Comparison of ENCODE assay signal across 8 cellular contexts in genomic region chr2:87518547-87518946, GRCh38.
DNase-seq lines count a peak whose midpoint lies in the region; ATAC-seq and TF ChIP-seq lines count a peak whose summit lies in the region.
"Not testable (repeated sequence)": the region's sequence is repeated elsewhere in the genome, so short reads cannot be mapped to it uniquely, and the experiment has no call there.

No MANE protein-coding gene starts in this region.

- not testable (repeated sequence) for H3K27me3 Mint-ChIP-seq in CD8-positive, alpha-beta T cell (ENCODE audit: low read depth); T-helper 17 cell; activated T-helper 1 cell treated with anti-CD3 and anti-CD28 coated beads, Interleukin-12 subunit alpha, Interleukin-12 subunit beta, Interleukin-2, Interleukin-4 antibody, amounts not matched to agents 30 ng/mL and 10 ng/mL and 1 ng/mL, durations not matched to agents 14 hours and 24 hours and 36 hours (ENCODE audit: insufficient read depth); activated naive CD8-positive, alpha-beta T cell treated with anti-CD3 and anti-CD28 coated beads, Interleukin-2, amount 10 ng/mL, durations not matched to agents 7 days and 5 days; memory B cell; osteocyte (ENCODE audit: unreplicated experiment)

- peak overlapping the region; percentile 87 for H3K27ac Mint-ChIP-seq in CD8-positive, alpha-beta T cell
- peak overlapping the region; percentile 79 for H3K27ac Mint-ChIP-seq in T-helper 17 cell
- peak overlapping the region; percentile 84 for H3K27ac Mint-ChIP-seq in activated T-helper 1 cell treated with anti-CD3 and anti-CD28 coated beads, Interleukin-12 subunit alpha, Interleukin-12 subunit beta, Interleukin-2, Interleukin-4 antibody, amounts not matched to agents 30 ng/mL and 10 ng/mL and 1 ng/mL, durations not matched to agents 14 hours and 24 hours and 36 hours
- H3K27ac Mint-ChIP-seq in activated naive CD8-positive, alpha-beta T cell treated with anti-CD3 and anti-CD28 coated beads, Interleukin-2, amount 10 ng/mL, durations not matched to agents 7 days and 5 days, result peak overlapping the region; percentile 77
- peak overlapping the region; percentile 99 for H3K27ac Mint-ChIP-seq in memory B cell
- not testable (repeated sequence) for H3K27ac Mint-ChIP-seq in osteocyte (ENCODE audit: unreplicated experiment)

- not testable (repeated sequence) for H3K36me3 Mint-ChIP-seq in CD8-positive, alpha-beta T cell; T-helper 17 cell (ENCODE audit: low read depth); activated naive CD8-positive, alpha-beta T cell treated with anti-CD3 and anti-CD28 coated beads, Interleukin-2, amount 10 ng/mL, durations not matched to agents 7 days and 5 days; memory B cell; osteocyte (ENCODE audit: unreplicated experiment)
- H3K36me3 Mint-ChIP-seq in activated T-helper 1 cell treated with anti-CD3 and anti-CD28 coated beads, Interleukin-12 subunit alpha, Interleukin-12 subunit beta, Interleukin-2, Interleukin-4 antibody, amounts not matched to agents 30 ng/mL and 10 ng/mL and 1 ng/mL, durations not matched to agents 14 hours and 24 hours and 36 hours (ENCODE audit: low read depth), result peaks cover 26% of the 10 kb centered on the region

- intact Hi-C loops in CD8-positive, alpha-beta T cell (cut with DNase I, micrococcal nuclease); activated T-helper 1 cell treated with anti-CD3 and anti-CD28 coated beads, Interleukin-12 subunit alpha, Interleukin-12 subunit beta, Interleukin-2, Interleukin-4 antibody, amounts not matched to agents 30 ng/mL and 10 ng/mL and 1 ng/mL, durations not matched to agents 14 hours and 24 hours and 36 hours (cut with micrococcal nuclease); transverse colon (cut with DNase I; ENCODE audit: low total_unique reads): not testable (repeated sequence)

- not testable (repeated sequence) for H2AFZ ChIP-seq in Karpas-422 (ENCODE audit: low read length)

- ATAC-seq in CD8-positive, alpha-beta T cell; T-helper 17 cell; activated naive CD8-positive, alpha-beta T cell treated with anti-CD3 and anti-CD28 coated beads, Interleukin-2, amount 10 ng/mL, durations not matched to agents 7 days and 5 days (ENCODE audit: low read depth); memory B cell (ENCODE audit: low read depth): not testable (repeated sequence)

- H3K36me3 ChIP-seq in CD8-positive, alpha-beta T cell (ENCODE audit: insufficient read depth, low read length); Karpas-422 (ENCODE audit: insufficient read depth, low read length); transverse colon: not testable (repeated sequence)

- H3K4me2 ChIP-seq in Karpas-422 (ENCODE audit: low read depth, low read length, poor library complexity, severe bottlenecking), result peak overlapping the region; percentile 75

- H3K4me1 Mint-ChIP-seq in CD8-positive, alpha-beta T cell (ENCODE audit: low read depth), result peaks cover 22% of the 10 kb centered on the region
- not testable (repeated sequence) for H3K4me1 Mint-ChIP-seq in T-helper 17 cell
- H3K4me1 Mint-ChIP-seq in activated T-helper 1 cell treated with anti-CD3 and anti-CD28 coated beads, Interleukin-12 subunit alpha, Interleukin-12 subunit beta, Interleukin-2, Interleukin-4 antibody, amounts not matched to agents 30 ng/mL and 10 ng/mL and 1 ng/mL, durations not matched to agents 14 hours and 24 hours and 36 hours (ENCODE audit: low read depth), result peaks cover 22% of the 10 kb centered on the region
- H3K4me1 Mint-ChIP-seq in activated naive CD8-positive, alpha-beta T cell treated with anti-CD3 and anti-CD28 coated beads, Interleukin-2, amount 10 ng/mL, durations not matched to agents 7 days and 5 days, result peaks cover 25% of the 10 kb centered on the region
- peaks cover 26% of the 10 kb centered on the region for H3K4me1 Mint-ChIP-seq in memory B cell
- peaks cover 10% of the 10 kb centered on the region for H3K4me1 Mint-ChIP-seq in osteocyte (ENCODE audit: unreplicated experiment)

- DNase-seq in CD8-positive, alpha-beta T cell; T-helper 17 cell; activated T-helper 1 cell treated with anti-CD3 and anti-CD28 coated beads, Interleukin-12 subunit alpha, Interleukin-12 subunit beta, Interleukin-2, Interleukin-4 antibody, amounts not matched to agents 30 ng/mL and 10 ng/mL and 1 ng/mL, durations not matched to agents 14 hours and 24 hours and 36 hours (ENCODE audit: low spot score); activated naive CD8-positive, alpha-beta T cell treated with anti-CD3 and anti-CD28 coated beads, Interleukin-2, amount 10 ng/mL, durations not matched to agents 7 days and 5 days; transverse colon: not testable (repeated sequence)
- DNase-seq in Karpas-422 (peak; percentile 58), memory B cell (ENCODE audit: low spot score in 2 of 2) (peak in 1 of 2 donors; percentile 28), osteocyte (ENCODE audit: extremely low spot score, unreplicated experiment) (peak; percentile 40)

- not testable (repeated sequence) for H4K20me1 ChIP-seq in Karpas-422 (ENCODE audit: insufficient read depth, low read depth, low read length)

- not testable (repeated sequence) for TF ChIP-seq CTCF in CD8-positive, alpha-beta T cell (IDR thresholded peaks at IDR 0.05); osteocyte (IDR thresholded peaks at IDR 0.05); transverse colon (IDR thresholded peaks at IDR 0.05)

- TF ChIP-seq POLR2A in transverse colon (IDR thresholded peaks at IDR 0.05), result not testable (repeated sequence)

- peak overlapping the region; percentile 73 for H3K9ac ChIP-seq in Karpas-422 (ENCODE audit: low read length)

- H3K4me3 Mint-ChIP-seq in CD8-positive, alpha-beta T cell; T-helper 17 cell; activated T-helper 1 cell treated with anti-CD3 and anti-CD28 coated beads, Interleukin-12 subunit alpha, Interleukin-12 subunit beta, Interleukin-2, Interleukin-4 antibody, amounts not matched to agents 30 ng/mL and 10 ng/mL and 1 ng/mL, durations not matched to agents 14 hours and 24 hours and 36 hours; activated naive CD8-positive, alpha-beta T cell treated with anti-CD3 and anti-CD28 coated beads, Interleukin-2, amount 10 ng/mL, durations not matched to agents 7 days and 5 days; osteocyte (ENCODE audit: unreplicated experiment): not testable (repeated sequence)
- peak overlapping the region; percentile 43 for H3K4me3 Mint-ChIP-seq in memory B cell

- in situ Hi-C loops in transverse colon (cut with MboI; ENCODE audit: low pct_ligation_motif_present in 1 of 4, low pct_unique_long_range_greater_than_20kb in 1 of 4, low sequenced_read_pairs in 3 of 4), result not testable (repeated sequence)

- not testable (repeated sequence) for H3K9me3 Mint-ChIP-seq in CD8-positive, alpha-beta T cell; activated T-helper 1 cell treated with anti-CD3 and anti-CD28 coated beads, Interleukin-12 subunit alpha, Interleukin-12 subunit beta, Interleukin-2, Interleukin-4 antibody, amounts not matched to agents 30 ng/mL and 10 ng/mL and 1 ng/mL, durations not matched to agents 14 hours and 24 hours and 36 hours; activated naive CD8-positive, alpha-beta T cell treated with anti-CD3 and anti-CD28 coated beads, Interleukin-2, amount 10 ng/mL, durations not matched to agents 7 days and 5 days; memory B cell; osteocyte (ENCODE audit: unreplicated experiment)

- H3K27me3 ChIP-seq in CD8-positive, alpha-beta T cell (ENCODE audit: insufficient read depth, low read length); Karpas-422 (ENCODE audit: low read length); transverse colon: not testable (repeated sequence)

- TF ChIP-seq EP300 in transverse colon (IDR thresholded peaks at IDR 0.05; ENCODE audit: low read depth), result not testable (repeated sequence)

- POLR2A ChIA-PET in CD8-positive, alpha-beta T cell (lab: Charles Lee); activated naive CD8-positive, alpha-beta T cell treated with anti-CD3 and anti-CD28 coated beads, Interleukin-2, amount 10 ng/mL, durations not matched to agents 7 days and 5 days (lab: Charles Lee): not testable (repeated sequence)

- H3K9me2 ChIP-seq in Karpas-422 (replicated peaks; ENCODE audit: insufficient read depth, low read length), result not testable (repeated sequence)

- H3K9me3 ChIP-seq in CD8-positive, alpha-beta T cell (ENCODE audit: low read length); Karpas-422 (ENCODE audit: low read length); T-helper 17 cell (ENCODE audit: control insufficient read depth, low read length, poor library complexity, severe bottlenecking); transverse colon: not testable (repeated sequence)

- H3K4me1 ChIP-seq in CD8-positive, alpha-beta T cell (ENCODE audit: insufficient read depth, low read length); transverse colon: not testable (repeated sequence)
- peaks cover 57% of the 10 kb centered on the region for H3K4me1 ChIP-seq in Karpas-422 (ENCODE audit: low read length)

- H3K79me2 ChIP-seq in Karpas-422 (ENCODE audit: low read length), result peaks cover 44% of the 10 kb centered on the region

- not testable (repeated sequence) for H3K27ac ChIP-seq in CD8-positive, alpha-beta T cell (ENCODE audit: low read depth, low read length)
- H3K27ac ChIP-seq in Karpas-422 (ENCODE audit: low read length) (peak overlapping the region; percentile 95), transverse colon (peak overlapping the region; percentile 16 to 61 (median 54))

- 86% methylated on average over 8 of the region's 8 CpGs; no CpG with 5 or more reads in 1 of the 2 donors for WGBS in transverse colon (ENCODE audit: low coverage in 1 of 2), 2 donors

- H3K4me3 ChIP-seq in CD8-positive, alpha-beta T cell (ENCODE audit: low read depth, low read length); transverse colon: not testable (repeated sequence)
- peak overlapping the region; percentile 56; the same call in 1 of the 2 replicates for H3K4me3 ChIP-seq in Karpas-422 (ENCODE audit: low read length)

- CTCF ChIA-PET in CD8-positive, alpha-beta T cell (lab: Charles Lee), result not testable (repeated sequence)
